13 cellular contexts compared by ENCODE assay signal in the genomic region with DNA sequence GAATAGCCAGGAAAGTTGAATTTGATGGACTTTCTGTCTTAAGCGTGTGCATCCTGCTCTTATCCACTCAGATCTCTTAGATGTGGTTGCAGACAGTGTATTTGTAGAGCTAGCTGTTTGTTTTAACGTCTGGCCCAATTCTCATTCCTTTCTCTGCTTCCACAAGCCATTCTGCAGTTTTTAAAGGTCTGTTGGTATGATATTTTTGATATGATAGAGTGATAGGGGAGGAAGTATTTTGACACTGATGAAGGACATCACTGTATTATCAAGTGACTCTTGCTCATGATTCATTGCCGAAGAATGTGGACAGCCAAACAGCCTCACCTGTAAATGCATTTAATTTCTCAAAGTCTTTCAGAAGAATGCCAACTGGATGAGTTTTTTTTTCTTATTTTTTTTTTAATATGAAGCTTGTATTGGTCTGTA. TPM values are rescaled to one million over a fixed set of nuclear protein-coding genes. Genes with fewer than 3 reads are reported as not detected.
A peak's percentile ranks its signal among the peaks of the same experiment; 100 is the strongest.
DNase-seq lines count a peak whose midpoint lies in the region; FAIRE-seq and TF ChIP-seq lines count a peak whose summit lies in the region.
"Had no signal": no experiment of that assay in that cellular context is flagged by ENCODE, and none has a peak within 500 bp of the region (broad histone marks: within the 10 kb centered on the region; RNA-seq: fewer than 3 reads in every experiment).

No MANE protein-coding gene starts in this region.

- H2AFZ ChIP-seq in PC-9 = no peak overlapping the region
- H2AFZ ChIP-seq in mesenchymal stem cell (ENCODE audit: low read depth, low read length) = no peak overlapping the region

- H4K91ac ChIP-seq in mesenchymal stem cell (ENCODE audit: low read length) = no peak overlapping the region

- H2BK15ac ChIP-seq in mesenchymal stem cell (ENCODE audit: low read depth, poor library complexity, severe bottlenecking) = no peak overlapping the region

- H3K36me3 ChIP-seq in PC-9 (ENCODE audit: low read depth) = peaks cover 5% of the 10 kb centered on the region; the same call in 1 of the 2 replicates
- no peaks in the 10 kb centered on the region for H3K36me3 ChIP-seq in bronchial epithelial cell (ENCODE audit: control insufficient read depth, insufficient read depth, low read length)
- H3K36me3 ChIP-seq in mesenchymal stem cell (ENCODE audit: control insufficient read depth in 1 of 2, insufficient read depth in 2 of 2, low read depth in 1 of 2, low read length in 2 of 2) = no peaks in the 10 kb centered on the region
- H3K36me3 ChIP-seq: prostate gland had no signal

- H3F3A ChIP-seq in PC-9 (ENCODE audit: insufficient read depth, low read depth) = peaks cover 70% of the 10 kb centered on the region

- H3K4me3 ChIP-seq in PC-9 = no peak overlapping the region
- H3K4me3 ChIP-seq in bronchial epithelial cell (ENCODE audit: low read depth, low read length) = no peak overlapping the region
- H3K4me3 ChIP-seq in mesenchymal stem cell (ENCODE audit: insufficient read depth in 1 of 2, low read depth in 1 of 2, low read length in 2 of 2) = no peak overlapping the region
- H3K4me3 ChIP-seq: prostate gland had no signal

- H3K27ac ChIP-seq in PC-9 = peak overlapping the region; percentile 97
- H3K27ac ChIP-seq in mesenchymal stem cell (ENCODE audit: low read length, poor library complexity, severe bottlenecking) = peak overlapping the region; percentile 62
- H3K27ac ChIP-seq: prostate gland had no signal

- POLR2A ChIA-PET in PC-9 (lab: Charles Lee; ENCODE audit: unreplicated experiment) = interaction anchor here (0.6 to 1.4 kb wide), 7 partner anchors 8 to 99 kb away, joined by 4 to 11 read pairs (median 6); no protein-coding TSS in a partner anchor

- H2BK12ac ChIP-seq in mesenchymal stem cell (ENCODE audit: low read length in 2 of 2) = no peak overlapping the region

- H4K8ac ChIP-seq in mesenchymal stem cell (ENCODE audit: low read length) = no peak overlapping the region

- no peak overlapping the region for H3K14ac ChIP-seq in mesenchymal stem cell (ENCODE audit: low read length in 2 of 2)

- H3K18ac ChIP-seq in mesenchymal stem cell (ENCODE audit: low read depth in 1 of 2, low read length in 2 of 2) = peak overlapping the region in 1 of 2 experiments; percentile 8

- no peak overlapping the region for H3K4ac ChIP-seq in mesenchymal stem cell (ENCODE audit: low read depth in 1 of 2, low read length in 2 of 2)

- H2BK5ac ChIP-seq in mesenchymal stem cell (ENCODE audit: low read depth, low read length, poor library complexity, severe bottlenecking) = no peak overlapping the region

- peaks cover 78% of the 10 kb centered on the region for H3K4me1 ChIP-seq in PC-9 (replicated peaks; ENCODE audit: insufficient read depth)
- H3K4me1 ChIP-seq in mesenchymal stem cell (ENCODE audit: control insufficient read depth, insufficient read depth, low read depth, low read length) = peaks cover 13% of the 10 kb centered on the region
- H3K4me1 ChIP-seq: prostate gland had no signal

- TF ChIP-seq CTCF in PC-9 (conservative IDR thresholded peaks at IDR 0.05) (no peak), bronchial epithelial cell (IDR thresholded peaks at IDR 0.05; ENCODE audit: insufficient read depth, low read length, severe bottlenecking) (no peak)

- WGBS in mesenchymal stem cell = 8% methylated on average over 1 of the region's 3 CpGs

- peak; percentile 36 for DNase-seq in Daoy (ENCODE audit: low read depth)
- peak; percentile 63 to 98 for DNase-seq in PC-9
- peak; percentile 80 for DNase-seq in bronchial epithelial cell (ENCODE audit: low read depth)
- peak; percentile 55 for DNase-seq in mesenchymal stem cell
- DNase-seq in NCI-H2227 treated with DMSO at 0.1 percent for 48 hours (lab: John Stamatoyannopoulos, UW) = no peak
- DNase-seq in NCI-H69 (lab: John Stamatoyannopoulos, UW) = no peak
- DNase-seq in NCI-H524 treated with DMSO at 0.1 percent for 48 hours (lab: John Stamatoyannopoulos, UW) = no peak
- DNase-seq in NK-92 treated with Interleukin-12 subunit alpha and Interleukin-12 subunit beta, amount 100 ng/mL, for 24 hours (lab: John Stamatoyannopoulos, UW) = no peak
- DNase-seq: activated B cell treated with CpG ODN at 0.5 μM for 24 hours, erythroblast, midbrain, SHP77 treated with DMSO at 0.1 percent for 48 hours had no signal

- CTCF ChIA-PET in PC-9 (lab: Charles Lee) = interaction anchor here (0.7 to 1.7 kb wide), 6 partner anchors 8 to 72 kb away, joined by 3 to 8 read pairs (median 4); no protein-coding TSS in a partner anchor

- no peak for FAIRE-seq in bronchial epithelial cell (lab: Jason Lieb, UNC)

- H3K27me3 ChIP-seq in PC-9 (ENCODE audit: insufficient read depth, low read depth) (no peaks in the 10 kb centered on the region), bronchial epithelial cell (ENCODE audit: control insufficient read depth, insufficient read depth, low read length) (no peaks in the 10 kb centered on the region), mesenchymal stem cell (ENCODE audit: control insufficient read depth in 1 of 2, insufficient read depth in 1 of 2, low read length in 2 of 2) (no peaks in the 10 kb centered on the region)

- H3K9me3 ChIP-seq in PC-9 (ENCODE audit: insufficient read depth, low read depth) (no peaks in the 10 kb centered on the region), mesenchymal stem cell (ENCODE audit: control insufficient read depth, low read length) (no peaks in the 10 kb centered on the region)
- H3K9me3 ChIP-seq: prostate gland had no signal

- H3K79me1 ChIP-seq in mesenchymal stem cell (replicated peaks; ENCODE audit: low read length, poor library complexity, severe bottlenecking) = peaks cover 14% of the 10 kb centered on the region

- H2BK120ac ChIP-seq in mesenchymal stem cell (ENCODE audit: low read depth, low read length) = no peak overlapping the region

- H3K4me2 ChIP-seq in PC-9 = peak overlapping the region; percentile 95
- H3K4me2 ChIP-seq in mesenchymal stem cell (ENCODE audit: low read length, poor library complexity, severe bottlenecking) = no peak overlapping the region

- no peak overlapping the region for H3K23ac ChIP-seq in mesenchymal stem cell (ENCODE audit: low read length in 2 of 2)

- no peak overlapping the region for H2AK5ac ChIP-seq in mesenchymal stem cell (ENCODE audit: low read length, severe bottlenecking)

- BruUV-seq in PC-9 (replicated peaks; lab: Mats Ljungman, UMichigan) = no TSS peak

- no peaks in the 10 kb centered on the region for H3K9me2 ChIP-seq in PC-9 (ENCODE audit: insufficient read depth)

- H3K79me2 ChIP-seq in PC-9 (ENCODE audit: low read depth) = peaks cover 82% of the 10 kb centered on the region

- H4K20me1 ChIP-seq in PC-9 (ENCODE audit: insufficient read depth) = no peaks in the 10 kb centered on the region

- intact Hi-C loops in PC-9 (cut with micrococcal nuclease; ENCODE audit: unreplicated experiment) = loop anchor here (1.0 to 10.0 kb wide), 3 partner anchors 9 to 936 kb away; no protein-coding TSS in a partner anchor

- H3K9ac ChIP-seq in mesenchymal stem cell (ENCODE audit: low read length) = no peak overlapping the region

RNA-seq across cellular contexts. Expression of gene TJP2, which starts 4.5 kb away (rescaled TPM):
- 60.8 and 69.8 TPM in 2 replicates for total RNA-seq in Daoy (2014; rRNA removed; shearing (Covaris generic))
- 120 and 143 TPM in 2 replicates for total RNA-seq in PC-9 (2021)
- 80.3 and 85.6 TPM in 2 replicates for total RNA-seq in bronchial epithelial cell
- 14.6 TPM for polyA plus RNA-seq in mesenchymal stem cell (2013, experiment 1 of 2)
- 13.8 TPM for polyA plus RNA-seq in mesenchymal stem cell (2013, experiment 2 of 2)

Comparison
In these comparisons a context has a peak if more than half of its experiments do, and no peak if none do; other contexts are left out.
1. DNase-seq: peak in Daoy (single experiment), PC-9 (2 of 2), bronchial epithelial cell (single experiment) and mesenchymal stem cell (single experiment); none in NCI-H2227 treated with DMSO at 0.1 percent for 48 hours (single experiment), NCI-H69 (single experiment), NCI-H524 treated with DMSO at 0.1 percent for 48 hours (single experiment) and NK-92 treated with Interleukin-12 subunit alpha and Interleukin-12 subunit beta, amount 100 ng/mL, for 24 hours (single experiment).